Comparison of ENCODE assay signal across 12 cellular contexts in the genomic region with DNA sequence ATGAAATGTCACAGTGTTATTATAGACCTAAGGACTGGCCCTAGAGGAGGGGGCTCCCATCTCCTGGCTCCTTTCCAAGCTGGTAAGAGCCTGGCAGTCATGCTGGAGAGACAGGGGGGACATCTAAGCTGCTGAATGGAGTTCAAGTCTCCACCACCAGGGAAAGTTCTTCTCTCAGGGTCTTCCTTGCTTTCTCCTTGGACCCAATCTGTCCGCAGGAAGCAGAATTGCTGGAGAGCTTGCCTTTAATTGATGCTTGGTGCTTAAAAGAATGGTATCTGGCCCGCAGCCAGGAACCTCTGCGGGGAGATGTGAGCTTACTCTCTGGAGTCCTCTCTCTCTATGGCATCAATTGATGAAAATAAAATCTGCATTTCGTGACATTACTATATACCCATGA. TPM values are rescaled to one million over a fixed set of nuclear protein-coding genes. Genes with fewer than 3 reads are reported as not detected.
A peak's percentile ranks its signal among the peaks of the same experiment; 100 is the strongest.
DNase-seq lines count a peak whose midpoint lies in the region; ATAC-seq and TF ChIP-seq lines count a peak whose summit lies in the region.
"Had no signal": no experiment of that assay in that cellular context is flagged by ENCODE, and none has a peak within 500 bp of the region (broad histone marks: within the 10 kb centered on the region; RNA-seq: fewer than 3 reads in every experiment).

No MANE protein-coding gene starts in this region.

- peak overlapping the region; percentile 22 for H3K27ac Mint-ChIP-seq in activated naive CD8-positive, alpha-beta T cell treated with anti-CD3 and anti-CD28 coated beads, Interleukin-2, amount 10 ng/mL, durations not matched to agents 7 days and 5 days
- H3K27ac Mint-ChIP-seq in activated naive CD8-positive, alpha-beta T cell treated with anti-CD3 and anti-CD28 coated beads, Interleukin-2, amount 50 U/mL, for 24 hours, result no peak overlapping the region

- peak in 1 of 3 experiments; percentile 4 for TF ChIP-seq CTCF in ascending aorta (IDR thresholded peaks at IDR 0.05)
- TF ChIP-seq CTCF in lung (IDR thresholded peaks at IDR 0.05; ENCODE audit: control extremely low read depth, extremely low read depth), result no peak
- TF ChIP-seq CTCF in upper lobe of right lung (IDR thresholded peaks at IDR 0.05), result no peak
- TF ChIP-seq CTCF in GM13977 (IDR thresholded peaks at IDR 0.05; ENCODE audit: extremely low read depth, insufficient read depth, missing control alignments), result no peak

- H3K36me3 ChIP-seq in ascending aorta (no peaks in the 10 kb centered on the region), lung (ENCODE audit: control insufficient read depth in 2 of 2, insufficient read depth in 2 of 2, low read length in 2 of 2) (no peaks in the 10 kb centered on the region), upper lobe of right lung (no peaks in the 10 kb centered on the region)

- H3K4me1 Mint-ChIP-seq in activated naive CD8-positive, alpha-beta T cell treated with anti-CD3 and anti-CD28 coated beads, Interleukin-2, amount 10 ng/mL, durations not matched to agents 7 days and 5 days, result peaks cover 22% of the 10 kb centered on the region
- H3K4me1 Mint-ChIP-seq in activated naive CD8-positive, alpha-beta T cell treated with anti-CD3 and anti-CD28 coated beads, Interleukin-2, amount 50 U/mL, for 24 hours, result peaks cover 3% of the 10 kb centered on the region

- intact Hi-C loops in ascending aorta (cut with DNase I) (loop anchor here (1.0 to 10.0 kb wide), 4 partner anchors 14 to 920 kb away; a partner anchor contains a TSS), upper lobe of right lung (cut with DNase I) (no loop called here)

- peak overlapping the region; percentile 86 for H3K27ac ChIP-seq in ascending aorta
- peak overlapping the region; percentile 2 to 7 for H3K27ac ChIP-seq in lung (ENCODE audit: low read depth in 1 of 2, low read length in 1 of 2)
- peak overlapping the region; percentile 4 for H3K27ac ChIP-seq in upper lobe of right lung
- H3K27ac ChIP-seq: KMS-11, RWPE1 had no signal

- H3K4me3 Mint-ChIP-seq in activated naive CD8-positive, alpha-beta T cell treated with anti-CD3 and anti-CD28 coated beads, Interleukin-2, amount 10 ng/mL, durations not matched to agents 7 days and 5 days, result no peak overlapping the region
- H3K4me3 Mint-ChIP-seq in activated naive CD8-positive, alpha-beta T cell treated with anti-CD3 and anti-CD28 coated beads, Interleukin-2, amount 50 U/mL, for 24 hours, result no peak overlapping the region

- 64 to 70% methylated on average over 4 of the region's 4 CpGs for WGBS in lung, 2 donors

- H3K27me3 ChIP-seq in ascending aorta, result no peaks in the 10 kb centered on the region
- no peaks in the 10 kb centered on the region for H3K27me3 ChIP-seq in lung (ENCODE audit: control insufficient read depth, insufficient read depth)
- H3K27me3 ChIP-seq in upper lobe of right lung, result no peaks in the 10 kb centered on the region

- no peak for DNase-seq in activated naive CD8-positive, alpha-beta T cell treated with anti-CD3 and anti-CD28 coated beads, Interleukin-2, amount 10 ng/mL, durations not matched to agents 7 days and 5 days
- no peak for DNase-seq in activated naive CD8-positive, alpha-beta T cell treated with anti-CD3 and anti-CD28 coated beads, Interleukin-2, amount 50 U/mL, for 24 hours
- peak in 1 of 2 donors; percentile 80 for DNase-seq in ascending aorta (ENCODE audit: low spot score in 2 of 2)
- DNase-seq in lung (ENCODE audit: low spot score), result no peak
- no peak for DNase-seq in upper lobe of right lung
- DNase-seq in GM13977 (ENCODE audit: low spot score), result no peak
- DNase-seq in GM19240 (ENCODE audit: insufficient read length, low spot score), result no peak
- DNase-seq: activated CD4-positive, alpha-beta T cell treated with anti-CD3 and anti-CD28 coated beads, Interleukin-2, amount 50 U/mL, for 1 hour; amniotic stem cell had no signal

- H3K4me3 ChIP-seq in ascending aorta (no peak overlapping the region), lung (no peak overlapping the region), upper lobe of right lung (no peak overlapping the region)

- peaks cover 2% of the 10 kb centered on the region for H3K36me3 Mint-ChIP-seq in activated naive CD8-positive, alpha-beta T cell treated with anti-CD3 and anti-CD28 coated beads, Interleukin-2, amount 10 ng/mL, durations not matched to agents 7 days and 5 days
- H3K36me3 Mint-ChIP-seq in activated naive CD8-positive, alpha-beta T cell treated with anti-CD3 and anti-CD28 coated beads, Interleukin-2, amount 50 U/mL, for 24 hours (ENCODE audit: low read depth), result no peaks in the 10 kb centered on the region

- in situ Hi-C loops in GM13977 (cut with MboI; ENCODE audit: low pct_unique_long_range_greater_than_20kb, low sequenced_read_pairs, unreplicated experiment), result no loop called here

- POLR2A ChIA-PET in activated naive CD8-positive, alpha-beta T cell treated with anti-CD3 and anti-CD28 coated beads, Interleukin-2, amount 10 ng/mL, durations not matched to agents 7 days and 5 days (lab: Charles Lee), result interaction anchor here (2.3 kb wide), 1 partner anchor 40 kb away, joined by 6 read pairs; no protein-coding TSS in a partner anchor

- H3K9me3 ChIP-seq in ascending aorta (no peaks in the 10 kb centered on the region), lung (ENCODE audit: control insufficient read depth in 2 of 2, insufficient read depth in 1 of 2, low read length in 1 of 2) (peaks cover 0 to 1% of the 10 kb centered on the region in 2 donors), upper lobe of right lung (no peaks in the 10 kb centered on the region)

- peaks cover 2% of the 10 kb centered on the region for H3K27me3 Mint-ChIP-seq in activated naive CD8-positive, alpha-beta T cell treated with anti-CD3 and anti-CD28 coated beads, Interleukin-2, amount 10 ng/mL, durations not matched to agents 7 days and 5 days
- H3K27me3 Mint-ChIP-seq in activated naive CD8-positive, alpha-beta T cell treated with anti-CD3 and anti-CD28 coated beads, Interleukin-2, amount 50 U/mL, for 24 hours, result no peaks in the 10 kb centered on the region

- peaks cover 16 to 62% of the 10 kb centered on the region in 2 donors for H3K4me1 ChIP-seq in ascending aorta
- peaks cover 2 to 11% of the 10 kb centered on the region in 2 donors for H3K4me1 ChIP-seq in lung (ENCODE audit: control insufficient read depth in 2 of 2, insufficient read depth in 2 of 2, low read length in 2 of 2)
- H3K4me1 ChIP-seq in upper lobe of right lung, result peaks cover 9% of the 10 kb centered on the region

- no peaks in the 10 kb centered on the region for H3K9me3 Mint-ChIP-seq in activated naive CD8-positive, alpha-beta T cell treated with anti-CD3 and anti-CD28 coated beads, Interleukin-2, amount 10 ng/mL, durations not matched to agents 7 days and 5 days
- H3K9me3 Mint-ChIP-seq in activated naive CD8-positive, alpha-beta T cell treated with anti-CD3 and anti-CD28 coated beads, Interleukin-2, amount 50 U/mL, for 24 hours, result no peaks in the 10 kb centered on the region

- no peak for ATAC-seq in activated naive CD8-positive, alpha-beta T cell treated with anti-CD3 and anti-CD28 coated beads, Interleukin-2, amount 10 ng/mL, durations not matched to agents 7 days and 5 days (ENCODE audit: low read depth)
- ATAC-seq in activated naive CD8-positive, alpha-beta T cell treated with anti-CD3 and anti-CD28 coated beads, Interleukin-2, amount 50 U/mL, for 24 hours, result no peak
- ATAC-seq in lung (ENCODE audit: insufficient read depth, low FRiP score) (no peak), upper lobe of right lung (no peak), HG02885 (IDR thresholded peaks at IDR 0.05; ENCODE audit: poor library complexity, unreplicated experiment) (no peak)

RNA-seq across cellular contexts. Expression of a gene that starts 25.1 kb away (rescaled TPM):
- total RNA-seq in activated naive CD8-positive, alpha-beta T cell treated with anti-CD3 and anti-CD28 coated beads, Interleukin-2, amount 10 ng/mL, durations not matched to agents 7 days and 5 days, result 100 to 1,000 TPM; 116 to 118 TPM
- total RNA-seq in ascending aorta, result 80.0 TPM
- 100 to 1,000 TPM; 113 to 197 TPM for total RNA-seq in lung
- polyA plus RNA-seq in lung, result 100 to 1,000 TPM in 1 of 2 donors, 10 to 100 TPM in 1; 49.3 to 106 TPM
- 161 TPM for total RNA-seq in upper lobe of right lung

Comparison
In these comparisons a context has a peak if more than half of its experiments do, and no peak if none do; other contexts are left out.
1. H3K27ac ChIP-seq: peak in every context shown above with its lines; median percentile 86 in ascending aorta; 4 in lung; 4 in upper lobe of right lung.